ENCODE assay signal across 10 cellular contexts in genomic region chr19:29404951-29405727, GRCh38.
A peak's percentile ranks its signal among the peaks of the same experiment; 100 is the strongest.
DNase-seq lines count a peak whose midpoint lies in the region; ATAC-seq and TF ChIP-seq lines count a peak whose summit lies in the region.
"Had no signal": no experiment of that assay in that cellular context is flagged by ENCODE, and none has a peak within 500 bp of the region (broad histone marks: within the 10 kb centered on the region; RNA-seq: fewer than 3 reads in every experiment).

No MANE protein-coding gene starts in this region.

- H3K36me3 ChIP-seq in heart left ventricle (no peaks in the 10 kb centered on the region), lower lobe of right lung (no peaks in the 10 kb centered on the region)

- peaks cover 0 to 41% (median 0%) of the 10 kb centered on the region in 9 donors for H3K27me3 ChIP-seq in heart left ventricle
- H3K27me3 ChIP-seq in lower lobe of right lung (ENCODE audit: low read depth): peaks cover 4% of the 10 kb centered on the region

- H3K4me1 Mint-ChIP-seq in activated CD8-positive, alpha-beta memory T cell treated with anti-CD3 and anti-CD28 coated beads, Interleukin-2, amount 10 ng/mL, durations not matched to agents 7 days and 5 days: no peaks in the 10 kb centered on the region

- H3K4me1 ChIP-seq in heart left ventricle: peaks cover 0 to 9% (median 0%) of the 10 kb centered on the region in 12 donors
- H3K4me1 ChIP-seq in lower lobe of right lung: peaks cover 4% of the 10 kb centered on the region

- no peak overlapping the region for H3K27ac Mint-ChIP-seq in activated CD8-positive, alpha-beta memory T cell treated with anti-CD3 and anti-CD28 coated beads, Interleukin-2, amount 10 ng/mL, durations not matched to agents 7 days and 5 days
- H3K27ac Mint-ChIP-seq: activated CD4-positive, alpha-beta memory T cell treated with anti-CD3 and anti-CD28 coated beads for 36 hours had no signal

- H3K36me3 Mint-ChIP-seq in activated CD8-positive, alpha-beta memory T cell treated with anti-CD3 and anti-CD28 coated beads, Interleukin-2, amount 10 ng/mL, durations not matched to agents 7 days and 5 days: no peaks in the 10 kb centered on the region
- H3K36me3 Mint-ChIP-seq: activated CD4-positive, alpha-beta memory T cell treated with anti-CD3 and anti-CD28 coated beads for 36 hours had no signal

- H3K4me3 Mint-ChIP-seq in activated CD8-positive, alpha-beta memory T cell treated with anti-CD3 and anti-CD28 coated beads, Interleukin-2, amount 10 ng/mL, durations not matched to agents 7 days and 5 days: no peak overlapping the region
- H3K4me3 Mint-ChIP-seq: activated CD4-positive, alpha-beta memory T cell treated with anti-CD3 and anti-CD28 coated beads for 36 hours had no signal

- H3K9me3 Mint-ChIP-seq in activated CD8-positive, alpha-beta memory T cell treated with anti-CD3 and anti-CD28 coated beads, Interleukin-2, amount 10 ng/mL, durations not matched to agents 7 days and 5 days (ENCODE audit: low read depth): no peaks in the 10 kb centered on the region
- H3K9me3 Mint-ChIP-seq: activated CD4-positive, alpha-beta memory T cell treated with anti-CD3 and anti-CD28 coated beads for 36 hours had no signal

- WGBS in heart left ventricle, 4 donors: 12 to 17% (median 14%) methylated on average over 25 to 33 of the region's 33 CpGs

- H3K9me3 ChIP-seq in heart left ventricle (no peaks in the 10 kb centered on the region), lower lobe of right lung (no peaks in the 10 kb centered on the region)

- H3K4me3 ChIP-seq in heart left ventricle (no peak overlapping the region), lower lobe of right lung (no peak overlapping the region)

- intact Hi-C loops in heart left ventricle (cut with DNase I): no loop called here
- intact Hi-C loops in cardiac septum (cut with DNase I): no loop called here
- intact Hi-C loops in lower lobe of right lung (cut with DNase I): no loop called here

- H3K27ac ChIP-seq in heart left ventricle (no peak overlapping the region), lower lobe of right lung (peak overlapping the region; percentile 41)

- DNase-seq in heart left ventricle (peak in 1 of 5 donors; percentile 33), cardiac septum (ENCODE audit: low spot score) (no peak), SK-N-DZ (ENCODE audit: low spot score) (peak; percentile 77), lower lobe of right lung (no peak)
- DNase-seq in activated CD8-positive, alpha-beta memory T cell treated with anti-CD3 and anti-CD28 coated beads for 24 hours: no peak
- no peak for DNase-seq in activated CD8-positive, alpha-beta memory T cell treated with anti-CD3 and anti-CD28 coated beads, Interleukin-2, amount 10 ng/mL, durations not matched to agents 7 days and 5 days
- DNase-seq: ACHN; activated CD4-positive, alpha-beta memory T cell treated with anti-CD3 and anti-CD28 coated beads for 36 hours had no signal

- no peak for TF ChIP-seq POLR2A in heart left ventricle (IDR thresholded peaks at IDR 0.05)

- TF ChIP-seq CTCF in heart left ventricle (IDR thresholded peaks at IDR 0.05): no peak
- TF ChIP-seq CTCF in lower lobe of right lung (IDR thresholded peaks at IDR 0.05): no peak

- CTCF ChIA-PET in activated CD8-positive, alpha-beta memory T cell treated with anti-CD3 and anti-CD28 coated beads, Interleukin-2, amount 10 ng/mL, durations not matched to agents 7 days and 5 days (lab: Charles Lee): no interaction called here

- no peaks in the 10 kb centered on the region for H3K27me3 Mint-ChIP-seq in activated CD8-positive, alpha-beta memory T cell treated with anti-CD3 and anti-CD28 coated beads, Interleukin-2, amount 10 ng/mL, durations not matched to agents 7 days and 5 days

- ATAC-seq in heart left ventricle: peak in 3 of 4 donors; percentile 30 to 32 (median 31)
- peak in 1 of 2 donors; percentile 59 for ATAC-seq in lower lobe of right lung
- no peak for ATAC-seq in HG03039 (IDR thresholded peaks at IDR 0.05; ENCODE audit: unreplicated experiment)
- no peak for ATAC-seq in activated CD8-positive, alpha-beta memory T cell treated with anti-CD3 and anti-CD28 coated beads, Interleukin-2, amount 10 ng/mL, durations not matched to agents 7 days and 5 days
- no peak for ATAC-seq in HG03521 (IDR thresholded peaks at IDR 0.05; ENCODE audit: unreplicated experiment)

Comparison
In these comparisons a context has a peak if more than half of its experiments do, and no peak if none do; other contexts are left out.
1. ATAC-seq: peak in heart left ventricle (3 of 4); none in HG03039 (single experiment), activated CD8-positive, alpha-beta memory T cell treated with anti-CD3 and anti-CD28 coated beads, Interleukin-2, amount 10 ng/mL, durations not matched to agents 7 days and 5 days (single experiment) and HG03521 (single experiment).